ENCODE assay signal across 9 cellular contexts in the genomic region with DNA sequence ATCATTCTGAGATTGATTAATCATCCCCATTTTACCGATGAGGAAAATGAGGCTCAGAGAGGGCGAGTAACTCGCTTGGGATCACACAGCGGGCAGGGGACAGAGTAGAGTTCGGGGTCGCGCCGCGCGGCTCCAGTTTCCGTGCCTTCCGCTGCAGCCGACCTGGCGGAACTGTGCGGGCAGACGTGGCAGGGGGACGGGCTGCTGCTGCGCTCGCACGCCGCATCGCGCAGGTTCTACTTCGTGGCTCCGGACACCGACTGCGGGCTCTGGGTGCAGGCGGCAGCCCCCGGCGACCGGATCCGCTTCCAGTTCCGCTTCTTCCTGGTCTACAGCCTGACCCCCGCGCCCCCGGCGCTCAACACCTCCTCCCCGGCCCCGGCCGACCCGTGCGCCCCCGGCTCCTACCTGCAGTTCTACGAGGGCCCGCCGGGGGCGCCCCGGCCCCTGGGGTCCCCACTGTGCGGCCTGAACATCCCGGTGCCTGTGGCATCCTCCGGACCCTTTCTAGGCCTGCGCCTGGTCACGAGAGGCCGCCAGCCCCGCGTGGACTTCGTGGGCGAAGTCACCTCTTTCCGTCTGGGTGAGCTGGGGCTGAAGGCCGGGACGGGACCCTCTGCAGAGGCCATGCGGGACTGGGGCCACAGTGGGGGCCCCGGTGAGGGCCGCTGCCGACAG. TPM values are rescaled to one million over a fixed set of nuclear protein-coding genes. Genes with fewer than 3 reads are reported as not detected.
A peak's percentile ranks its signal among the peaks of the same experiment; 100 is the strongest.
DNase-seq lines count a peak whose midpoint lies in the region; ATAC-seq and TF ChIP-seq lines count a peak whose summit lies in the region.
"Had no signal": no experiment of that assay in that cellular context is flagged by ENCODE, and none has a peak within 500 bp of the region (broad histone marks: within the 10 kb centered on the region; RNA-seq: fewer than 3 reads in every experiment).

No MANE protein-coding gene starts in this region.

- H3K9me3 ChIP-seq in left ventricle myocardium inferior (replicated peaks) (no peaks in the 10 kb centered on the region), gastrocnemius medialis (no peaks in the 10 kb centered on the region)

- TF ChIP-seq POLR2A in gastrocnemius medialis (IDR thresholded peaks at IDR 0.05): no peak

- H3K27ac ChIP-seq in left ventricle myocardium inferior (replicated peaks) (no peak overlapping the region), gastrocnemius medialis (no peak overlapping the region)

- H3K4me3 ChIP-seq in HFF-Myc (replicated peaks; ENCODE audit: low read depth, low read length) (peak overlapping the region; percentile 25), left ventricle myocardium inferior (peak overlapping the region; percentile 62), gastrocnemius medialis (peak overlapping the region; percentile 9 to 28 (median 19))

- peaks cover 4% of the 10 kb centered on the region for H3K27me3 ChIP-seq in left ventricle myocardium inferior (ENCODE audit: low read depth)
- peaks cover 9 to 22% (median 10%) of the 10 kb centered on the region in 3 donors for H3K27me3 ChIP-seq in gastrocnemius medialis

- no peaks in the 10 kb centered on the region for H3K36me3 ChIP-seq in left ventricle myocardium inferior
- no peaks in the 10 kb centered on the region for H3K36me3 ChIP-seq in gastrocnemius medialis

- TF ChIP-seq CTCF in AG09319 (IDR thresholded peaks at IDR 0.05; ENCODE audit: low read depth, low read length) (peak; percentile 40), HFF-Myc (IDR thresholded peaks at IDR 0.05; ENCODE audit: low read depth, low read length, missing control alignments) (peak; percentile 58), left ventricle myocardium inferior (IDR thresholded peaks at IDR 0.05; ENCODE audit: borderline replicate concordance) (peak; percentile 70), gastrocnemius medialis (IDR thresholded peaks at IDR 0.05 in 4 of 5, conservative IDR thresholded peaks at IDR 0.05 in 1 of 5) (peak in 4 of 5 experiments; percentile 19 to 50 (median 37))

- in situ Hi-C loops in gastrocnemius medialis (cut with MboI; ENCODE audit: low sequenced_read_pairs in 4 of 4): no loop called here

- ATAC-seq in gastrocnemius medialis (no peak), GM19023 (IDR thresholded peaks at IDR 0.05; ENCODE audit: unreplicated experiment) (no peak), HG03520 (IDR thresholded peaks at IDR 0.05; ENCODE audit: unreplicated experiment) (no peak)

- intact Hi-C loops in left ventricle myocardium inferior (cut with micrococcal nuclease): no loop called here
- intact Hi-C loops in gastrocnemius medialis (cut with DNase I; ENCODE audit: low total_unique reads): no loop called here

- DNase-seq in AG09319 (ENCODE audit: extremely low read depth, low read depth) (no peak), HFF-Myc (ENCODE audit: extremely low read depth, low read depth) (no peak), activated T-helper 1 cell treated with Interleukin-2 at 50 U/mL for 16 hours (ENCODE audit: low read depth) (peak; percentile 9), left ventricle myocardium inferior (no peak), gastrocnemius medialis (no peak), NCI-H1417 (lab: John Stamatoyannopoulos, UW) (no peak)

- H3K4me1 ChIP-seq in left ventricle myocardium inferior: peaks cover 16% of the 10 kb centered on the region
- no peaks in the 10 kb centered on the region for H3K4me1 ChIP-seq in gastrocnemius medialis

RNA-seq across cellular contexts. Expression of gene LDLRAD2, which starts 2.3 kb away (rescaled TPM):
- total RNA-seq in left ventricle myocardium inferior (not detected), gastrocnemius medialis (not detected)
- total RNA-seq: dermis microvascular lymphatic vessel endothelial cell had no signal

RNA-seq across cellular contexts. Expression of gene USP48, which starts 31.4 kb away (rescaled TPM):
- total RNA-seq in left ventricle myocardium inferior (39.1 TPM), gastrocnemius medialis (10 to 100 TPM; 11.5 to 24.4 (median 14.5) TPM)
